In the genomic region with DNA sequence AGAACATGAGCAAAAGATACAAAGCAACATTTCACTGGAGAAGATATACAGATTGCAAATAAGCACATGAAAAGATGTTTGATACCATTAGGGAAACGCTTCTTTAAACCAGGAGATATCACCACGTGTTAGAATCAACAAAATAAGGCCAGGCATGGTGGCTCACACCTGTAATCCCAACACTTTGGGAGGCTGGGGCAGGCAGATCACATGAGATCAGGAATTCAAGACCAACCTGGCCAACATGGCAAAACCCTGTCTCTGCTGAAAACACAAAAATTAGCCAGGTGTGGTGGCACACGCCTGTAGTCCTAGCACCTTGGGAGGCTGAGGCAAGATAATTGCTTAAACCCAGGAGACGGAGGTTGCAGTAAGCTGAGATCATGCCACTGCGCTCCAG, we compare ENCODE assay signal across 1 cellular context.
TF ChIP-seq lines count a peak whose summit lies in the region.

No MANE protein-coding gene starts in this region.

TF ChIP-seq in K562, 482 proteins besides CTCF, POLR2A, EP300 and RAD21 (continued from another document):
- TF ChIP-seq, protein P1, sequence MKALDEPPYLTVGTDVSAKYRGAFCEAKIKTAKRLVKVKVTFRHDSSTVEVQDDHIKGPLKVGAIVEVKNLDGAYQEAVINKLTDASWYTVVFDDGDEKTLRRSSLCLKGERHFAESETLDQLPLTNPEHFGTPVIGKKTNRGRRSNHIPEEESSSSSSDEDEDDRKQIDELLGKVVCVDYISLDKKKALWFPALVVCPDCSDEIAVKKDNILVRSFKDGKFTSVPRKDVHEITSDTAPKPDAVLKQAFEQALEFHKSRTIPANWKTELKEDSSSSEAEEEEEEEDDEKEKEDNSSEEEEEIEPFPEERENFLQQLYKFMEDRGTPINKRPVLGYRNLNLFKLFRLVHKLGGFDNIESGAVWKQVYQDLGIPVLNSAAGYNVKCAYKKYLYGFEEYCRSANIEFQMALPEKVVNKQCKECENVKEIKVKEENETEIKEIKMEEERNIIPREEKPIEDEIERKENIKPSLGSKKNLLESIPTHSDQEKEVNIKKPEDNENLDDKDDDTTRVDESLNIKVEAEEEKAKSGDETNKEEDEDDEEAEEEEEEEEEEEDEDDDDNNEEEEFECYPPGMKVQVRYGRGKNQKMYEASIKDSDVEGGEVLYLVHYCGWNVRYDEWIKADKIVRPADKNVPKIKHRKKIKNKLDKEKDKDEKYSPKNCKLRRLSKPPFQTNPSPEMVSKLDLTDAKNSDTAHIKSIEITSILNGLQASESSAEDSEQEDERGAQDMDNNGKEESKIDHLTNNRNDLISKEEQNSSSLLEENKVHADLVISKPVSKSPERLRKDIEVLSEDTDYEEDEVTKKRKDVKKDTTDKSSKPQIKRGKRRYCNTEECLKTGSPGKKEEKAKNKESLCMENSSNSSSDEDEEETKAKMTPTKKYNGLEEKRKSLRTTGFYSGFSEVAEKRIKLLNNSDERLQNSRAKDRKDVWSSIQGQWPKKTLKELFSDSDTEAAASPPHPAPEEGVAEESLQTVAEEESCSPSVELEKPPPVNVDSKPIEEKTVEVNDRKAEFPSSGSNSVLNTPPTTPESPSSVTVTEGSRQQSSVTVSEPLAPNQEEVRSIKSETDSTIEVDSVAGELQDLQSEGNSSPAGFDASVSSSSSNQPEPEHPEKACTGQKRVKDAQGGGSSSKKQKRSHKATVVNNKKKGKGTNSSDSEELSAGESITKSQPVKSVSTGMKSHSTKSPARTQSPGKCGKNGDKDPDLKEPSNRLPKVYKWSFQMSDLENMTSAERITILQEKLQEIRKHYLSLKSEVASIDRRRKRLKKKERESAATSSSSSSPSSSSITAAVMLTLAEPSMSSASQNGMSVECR (CRISPR knock-in tag; IDR thresholded peaks at IDR 0.05): 0 out of 2 replicates have a peak, but pooled peaks have one; percentile 23
- TF ChIP-seq RBM14 (IDR thresholded peaks at IDR 0.05; ENCODE audit: borderline replicate concordance, insufficient read depth, low read depth, low read length) (no peak), EWSR1 (IDR thresholded peaks at IDR 0.05; ENCODE audit: borderline replicate concordance, low read depth, partially characterized antibody) (no peak), MYNN (IDR thresholded peaks at IDR 0.05) (peak; percentile 63), MYNN (CRISPR knock-in tag; IDR thresholded peaks at IDR 0.05) (no peak), ZNF707 (CRISPR knock-in tag; conservative IDR thresholded peaks at IDR 0.05) (no peak), CCAR2 (IDR thresholded peaks at IDR 0.05; ENCODE audit: low read depth, low read length) (no peak), HNRNPH1 (optimal IDR thresholded peaks at IDR 0.05; ENCODE audit: low read depth, low read length) (no peak), POLR2AphosphoS2 (IDR thresholded peaks at IDR 0.05; ENCODE audit: low read length) (peak; percentile 86), RBM25 (IDR thresholded peaks at IDR 0.05; ENCODE audit: low read depth, low read length, severe bottlenecking) (no peak), STAG1 (CRISPR knock-in tag; IDR thresholded peaks at IDR 0.05; ENCODE audit: borderline replicate concordance) (no peak), POLR2B (IDR thresholded peaks at IDR 0.05; ENCODE audit: low read depth, partially characterized antibody) (peak; percentile 50), TSC22D4 (tag; IDR thresholded peaks at IDR 0.05) (no peak), GTF2F1 (IDR thresholded peaks at IDR 0.05; ENCODE audit: low read depth, low read length) (no peak), PURB (CRISPR knock-in tag; IDR thresholded peaks at IDR 0.05; ENCODE audit: low read depth) (no peak; the same call in 1 of the 2 replicates), ZFP30 (CRISPR knock-in tag; IDR thresholded peaks at IDR 0.05; ENCODE audit: borderline replicate concordance) (no peak), SMARCB1 (IDR thresholded peaks at IDR 0.05; ENCODE audit: insufficient read length, low read depth) (no peak), SNRNP70 (optimal IDR thresholded peaks at IDR 0.05; ENCODE audit: low read depth, low read length) (no peak), SUPT5H (IDR thresholded peaks at IDR 0.05) (peak; percentile 55), PML (IDR thresholded peaks at IDR 0.05; ENCODE audit: low read length) (0 out of 2 replicates have a peak, but pooled peaks have one; percentile 4), FOXP1 (CRISPR knock-in tag; IDR thresholded peaks at IDR 0.05) (peak; percentile 43; the same call in 1 of the 2 replicates), ZNF263 (CRISPR knock-in tag; IDR thresholded peaks at IDR 0.05; ENCODE audit: borderline replicate concordance) (no peak), HDAC2 (IDR thresholded peaks at IDR 0.05) (no peak), KLF10 (CRISPR knock-in tag; IDR thresholded peaks at IDR 0.05) (no peak)
- TF ChIP-seq, protein P2, sequence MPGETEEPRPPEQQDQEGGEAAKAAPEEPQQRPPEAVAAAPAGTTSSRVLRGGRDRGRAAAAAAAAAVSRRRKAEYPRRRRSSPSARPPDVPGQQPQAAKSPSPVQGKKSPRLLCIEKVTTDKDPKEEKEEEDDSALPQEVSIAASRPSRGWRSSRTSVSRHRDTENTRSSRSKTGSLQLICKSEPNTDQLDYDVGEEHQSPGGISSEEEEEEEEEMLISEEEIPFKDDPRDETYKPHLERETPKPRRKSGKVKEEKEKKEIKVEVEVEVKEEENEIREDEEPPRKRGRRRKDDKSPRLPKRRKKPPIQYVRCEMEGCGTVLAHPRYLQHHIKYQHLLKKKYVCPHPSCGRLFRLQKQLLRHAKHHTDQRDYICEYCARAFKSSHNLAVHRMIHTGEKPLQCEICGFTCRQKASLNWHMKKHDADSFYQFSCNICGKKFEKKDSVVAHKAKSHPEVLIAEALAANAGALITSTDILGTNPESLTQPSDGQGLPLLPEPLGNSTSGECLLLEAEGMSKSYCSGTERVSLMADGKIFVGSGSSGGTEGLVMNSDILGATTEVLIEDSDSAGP (CRISPR knock-in tag; IDR thresholded peaks at IDR 0.05): no peak
- TF ChIP-seq, protein P3, sequence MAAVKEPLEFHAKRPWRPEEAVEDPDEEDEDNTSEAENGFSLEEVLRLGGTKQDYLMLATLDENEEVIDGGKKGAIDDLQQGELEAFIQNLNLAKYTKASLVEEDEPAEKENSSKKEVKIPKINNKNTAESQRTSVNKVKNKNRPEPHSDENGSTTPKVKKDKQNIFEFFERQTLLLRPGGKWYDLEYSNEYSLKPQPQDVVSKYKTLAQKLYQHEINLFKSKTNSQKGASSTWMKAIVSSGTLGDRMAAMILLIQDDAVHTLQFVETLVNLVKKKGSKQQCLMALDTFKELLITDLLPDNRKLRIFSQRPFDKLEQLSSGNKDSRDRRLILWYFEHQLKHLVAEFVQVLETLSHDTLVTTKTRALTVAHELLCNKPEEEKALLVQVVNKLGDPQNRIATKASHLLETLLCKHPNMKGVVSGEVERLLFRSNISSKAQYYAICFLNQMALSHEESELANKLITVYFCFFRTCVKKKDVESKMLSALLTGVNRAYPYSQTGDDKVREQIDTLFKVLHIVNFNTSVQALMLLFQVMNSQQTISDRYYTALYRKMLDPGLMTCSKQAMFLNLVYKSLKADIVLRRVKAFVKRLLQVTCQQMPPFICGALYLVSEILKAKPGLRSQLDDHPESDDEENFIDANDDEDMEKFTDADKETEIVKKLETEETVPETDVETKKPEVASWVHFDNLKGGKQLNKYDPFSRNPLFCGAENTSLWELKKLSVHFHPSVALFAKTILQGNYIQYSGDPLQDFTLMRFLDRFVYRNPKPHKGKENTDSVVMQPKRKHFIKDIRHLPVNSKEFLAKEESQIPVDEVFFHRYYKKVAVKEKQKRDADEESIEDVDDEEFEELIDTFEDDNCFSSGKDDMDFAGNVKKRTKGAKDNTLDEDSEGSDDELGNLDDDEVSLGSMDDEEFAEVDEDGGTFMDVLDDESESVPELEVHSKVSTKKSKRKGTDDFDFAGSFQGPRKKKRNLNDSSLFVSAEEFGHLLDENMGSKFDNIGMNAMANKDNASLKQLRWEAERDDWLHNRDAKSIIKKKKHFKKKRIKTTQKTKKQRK (IDR thresholded peaks at IDR 0.05; ENCODE audit: borderline replicate concordance, low read depth, low read length): no peak
- TF ChIP-seq, protein P4, sequence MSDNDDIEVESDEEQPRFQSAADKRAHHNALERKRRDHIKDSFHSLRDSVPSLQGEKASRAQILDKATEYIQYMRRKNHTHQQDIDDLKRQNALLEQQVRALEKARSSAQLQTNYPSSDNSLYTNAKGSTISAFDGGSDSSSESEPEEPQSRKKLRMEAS (CRISPR knock-in tag; IDR thresholded peaks at IDR 0.05): 0 out of 2 replicates have a peak, but pooled peaks have one; percentile 10
- TF ChIP-seq, protein P5, sequence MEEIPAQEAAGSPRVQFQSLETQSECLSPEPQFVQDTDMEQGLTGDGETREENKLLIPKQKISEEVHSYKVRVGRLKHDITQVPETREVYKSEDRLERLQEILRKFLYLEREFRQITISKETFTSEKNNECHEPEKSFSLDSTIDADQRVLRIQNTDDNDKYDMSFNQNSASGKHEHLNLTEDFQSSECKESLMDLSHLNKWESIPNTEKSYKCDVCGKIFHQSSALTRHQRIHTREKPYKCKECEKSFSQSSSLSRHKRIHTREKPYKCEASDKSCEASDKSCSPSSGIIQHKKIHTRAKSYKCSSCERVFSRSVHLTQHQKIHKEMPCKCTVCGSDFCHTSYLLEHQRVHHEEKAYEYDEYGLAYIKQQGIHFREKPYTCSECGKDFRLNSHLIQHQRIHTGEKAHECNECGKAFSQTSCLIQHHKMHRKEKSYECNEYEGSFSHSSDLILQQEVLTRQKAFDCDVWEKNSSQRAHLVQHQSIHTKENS (CRISPR knock-in tag; IDR thresholded peaks at IDR 0.05): 0 out of 2 replicates have a peak, but pooled peaks have one; percentile 43
- TF ChIP-seq, protein P6, sequence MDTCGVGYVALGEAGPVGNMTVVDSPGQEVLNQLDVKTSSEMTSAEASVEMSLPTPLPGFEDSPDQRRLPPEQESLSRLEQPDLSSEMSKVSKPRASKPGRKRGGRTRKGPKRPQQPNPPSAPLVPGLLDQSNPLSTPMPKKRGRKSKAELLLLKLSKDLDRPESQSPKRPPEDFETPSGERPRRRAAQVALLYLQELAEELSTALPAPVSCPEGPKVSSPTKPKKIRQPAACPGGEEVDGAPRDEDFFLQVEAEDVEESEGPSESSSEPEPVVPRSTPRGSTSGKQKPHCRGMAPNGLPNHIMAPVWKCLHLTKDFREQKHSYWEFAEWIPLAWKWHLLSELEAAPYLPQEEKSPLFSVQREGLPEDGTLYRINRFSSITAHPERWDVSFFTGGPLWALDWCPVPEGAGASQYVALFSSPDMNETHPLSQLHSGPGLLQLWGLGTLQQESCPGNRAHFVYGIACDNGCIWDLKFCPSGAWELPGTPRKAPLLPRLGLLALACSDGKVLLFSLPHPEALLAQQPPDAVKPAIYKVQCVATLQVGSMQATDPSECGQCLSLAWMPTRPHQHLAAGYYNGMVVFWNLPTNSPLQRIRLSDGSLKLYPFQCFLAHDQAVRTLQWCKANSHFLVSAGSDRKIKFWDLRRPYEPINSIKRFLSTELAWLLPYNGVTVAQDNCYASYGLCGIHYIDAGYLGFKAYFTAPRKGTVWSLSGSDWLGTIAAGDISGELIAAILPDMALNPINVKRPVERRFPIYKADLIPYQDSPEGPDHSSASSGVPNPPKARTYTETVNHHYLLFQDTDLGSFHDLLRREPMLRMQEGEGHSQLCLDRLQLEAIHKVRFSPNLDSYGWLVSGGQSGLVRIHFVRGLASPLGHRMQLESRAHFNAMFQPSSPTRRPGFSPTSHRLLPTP (IDR thresholded peaks at IDR 0.05; ENCODE audit: borderline replicate concordance, extremely low read depth, insufficient read length): no peak
- TF ChIP-seq, protein P7, sequence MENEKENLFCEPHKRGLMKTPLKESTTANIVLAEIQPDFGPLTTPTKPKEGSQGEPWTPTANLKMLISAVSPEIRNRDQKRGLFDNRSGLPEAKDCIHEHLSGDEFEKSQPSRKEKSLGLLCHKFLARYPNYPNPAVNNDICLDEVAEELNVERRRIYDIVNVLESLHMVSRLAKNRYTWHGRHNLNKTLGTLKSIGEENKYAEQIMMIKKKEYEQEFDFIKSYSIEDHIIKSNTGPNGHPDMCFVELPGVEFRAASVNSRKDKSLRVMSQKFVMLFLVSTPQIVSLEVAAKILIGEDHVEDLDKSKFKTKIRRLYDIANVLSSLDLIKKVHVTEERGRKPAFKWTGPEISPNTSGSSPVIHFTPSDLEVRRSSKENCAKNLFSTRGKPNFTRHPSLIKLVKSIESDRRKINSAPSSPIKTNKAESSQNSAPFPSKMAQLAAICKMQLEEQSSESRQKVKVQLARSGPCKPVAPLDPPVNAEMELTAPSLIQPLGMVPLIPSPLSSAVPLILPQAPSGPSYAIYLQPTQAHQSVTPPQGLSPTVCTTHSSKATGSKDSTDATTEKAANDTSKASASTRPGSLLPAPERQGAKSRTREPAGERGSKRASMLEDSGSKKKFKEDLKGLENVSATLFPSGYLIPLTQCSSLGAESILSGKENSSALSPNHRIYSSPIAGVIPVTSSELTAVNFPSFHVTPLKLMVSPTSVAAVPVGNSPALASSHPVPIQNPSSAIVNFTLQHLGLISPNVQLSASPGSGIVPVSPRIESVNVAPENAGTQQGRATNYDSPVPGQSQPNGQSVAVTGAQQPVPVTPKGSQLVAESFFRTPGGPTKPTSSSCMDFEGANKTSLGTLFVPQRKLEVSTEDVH (IDR thresholded peaks at IDR 0.05; ENCODE audit: low read depth, partially characterized antibody): peak; percentile 3
